Comparison of ENCODE assay signal across 16 cellular contexts in genomic region chr9:118418887-118419620, GRCh38.
DNase-seq lines count a peak whose midpoint lies in the region; ATAC-seq, FAIRE-seq and TF ChIP-seq lines count a peak whose summit lies in the region.
"Had no signal": no experiment of that assay in that cellular context is flagged by ENCODE, and none has a peak within 500 bp of the region (broad histone marks: within the 10 kb centered on the region; RNA-seq: fewer than 3 reads in every experiment).

No MANE protein-coding gene starts in this region.

- H3K27ac ChIP-seq in small intestine (ENCODE audit: low read depth in 1 of 2, low read length in 1 of 2): peak overlapping the region in 1 of 2 donors; percentile 27
- H3K27ac ChIP-seq: left ventricle myocardium inferior, ovary had no signal

- TF ChIP-seq CTCF in bronchial epithelial cell (IDR thresholded peaks at IDR 0.05; ENCODE audit: insufficient read depth, low read length, severe bottlenecking): no peak

- DNase-seq in left cardiac atrium: no peak
- no peak for DNase-seq in Right ventricle myocardium inferior (ENCODE audit: missing footprints)
- DNase-seq in NCI-H446 treated with DMSO at 0.1 percent for 48 hours (lab: John Stamatoyannopoulos, UW): peak; percentile 86
- DNase-seq in bronchial epithelial cell (ENCODE audit: low read depth): peak; percentile 76
- peak; percentile 84 for DNase-seq in small intestine
- no peak for DNase-seq in midbrain (lab: John Stamatoyannopoulos, UW)
- DNase-seq: CD8-positive, alpha-beta memory T cell; cerebellar nuclear complex; endodermal cell; GF-D8; left ventricle myocardium inferior; ovary; stimulated activated CD4-positive, alpha-beta T cell treated with anti-CD3 and anti-CD28 coated beads, Interleukin-4, amount 100 ng/mL, for 1 hour had no signal

- intact Hi-C loops in left cardiac atrium (cut with DNase I): no loop called here
- intact Hi-C loops in Right ventricle myocardium inferior (cut with DNase I): no loop called here

- 13 to 59% (median 33%) methylated on average over 2 of the region's 2 CpGs for WGBS in small intestine, 3 donors

- FAIRE-seq in bronchial epithelial cell (lab: Jason Lieb, UNC): no peak
- no peak for FAIRE-seq in small intestine (lab: Jason Lieb, UNC)
- FAIRE-seq: GM12891 had no signal

- H3K27me3 ChIP-seq in bronchial epithelial cell (ENCODE audit: control insufficient read depth, insufficient read depth, low read length): no peaks in the 10 kb centered on the region
- no peaks in the 10 kb centered on the region for H3K27me3 ChIP-seq in small intestine (ENCODE audit: control insufficient read depth in 2 of 2, insufficient read depth in 2 of 2, low read length in 2 of 2)
- H3K27me3 ChIP-seq: ovary had no signal

- no peak overlapping the region for H3K4me3 ChIP-seq in bronchial epithelial cell (ENCODE audit: low read depth, low read length)
- H3K4me3 ChIP-seq in small intestine (ENCODE audit: low read depth in 1 of 2, low read length in 2 of 2): no peak overlapping the region
- H3K4me3 ChIP-seq: left ventricle myocardium inferior, ovary had no signal

- H3K36me3 ChIP-seq in bronchial epithelial cell (ENCODE audit: control insufficient read depth, insufficient read depth, low read length) (no peaks in the 10 kb centered on the region), small intestine (ENCODE audit: control insufficient read depth in 2 of 2, insufficient read depth in 2 of 2, low read length in 2 of 2) (no peaks in the 10 kb centered on the region)
- H3K36me3 ChIP-seq: left ventricle myocardium inferior, ovary had no signal

- no peaks in the 10 kb centered on the region for H3K9me3 ChIP-seq in small intestine (ENCODE audit: control insufficient read depth, low read depth)
- H3K9me3 ChIP-seq: left ventricle myocardium inferior, ovary had no signal

- ATAC-seq in left cardiac atrium (peak; percentile 30 to 34), Right ventricle myocardium inferior (no peak), HG03439 (IDR thresholded peaks at IDR 0.05; ENCODE audit: unreplicated experiment) (no peak), HG02759 (IDR thresholded peaks at IDR 0.05; ENCODE audit: unreplicated experiment) (no peak)

- peaks cover 0 to 3% of the 10 kb centered on the region in 2 donors for H3K4me1 ChIP-seq in small intestine (ENCODE audit: control insufficient read depth in 2 of 2, insufficient read depth in 1 of 2, low read depth in 1 of 2, low read length in 1 of 2)
- H3K4me1 ChIP-seq: left ventricle myocardium inferior had no signal

Comparison
In these comparisons a context has a peak if more than half of its experiments do, and no peak if none do; other contexts are left out.
1. ATAC-seq: peak in left cardiac atrium (2 of 2); none in Right ventricle myocardium inferior (single experiment), HG03439 (single experiment) and HG02759 (single experiment).
2. DNase-seq: peak in NCI-H446 treated with DMSO at 0.1 percent for 48 hours (single experiment), bronchial epithelial cell (single experiment) and small intestine (single experiment); none in left cardiac atrium (single experiment), Right ventricle myocardium inferior (single experiment) and midbrain (single experiment).